Comparison of ENCODE assay signal across 2 cellular contexts in the genomic region with DNA sequence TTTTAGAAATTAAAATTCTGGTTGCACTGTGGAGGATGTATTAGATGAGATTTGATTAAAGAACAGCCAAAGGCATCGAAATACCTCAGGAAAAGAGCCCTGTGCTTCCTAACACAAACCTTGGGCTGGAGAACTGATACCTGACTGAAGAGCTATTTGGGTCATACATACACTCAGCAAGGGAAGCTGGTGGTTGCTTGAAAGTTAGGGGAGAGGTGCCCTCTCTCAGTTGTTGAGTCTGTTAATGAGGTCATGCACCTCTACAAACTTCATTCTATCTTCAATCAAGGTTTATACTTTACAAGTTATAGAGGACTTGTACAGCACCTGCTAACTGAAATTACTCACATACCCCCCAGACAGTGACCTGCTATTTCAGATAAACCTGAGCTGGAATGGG.
TF ChIP-seq lines count a peak whose summit lies in the region.

No MANE protein-coding gene starts in this region.

TF ChIP-seq in HEK293, 187 proteins besides CTCF, POLR2A, EP300 and RAD21:
- TF ChIP-seq, protein P1, sequence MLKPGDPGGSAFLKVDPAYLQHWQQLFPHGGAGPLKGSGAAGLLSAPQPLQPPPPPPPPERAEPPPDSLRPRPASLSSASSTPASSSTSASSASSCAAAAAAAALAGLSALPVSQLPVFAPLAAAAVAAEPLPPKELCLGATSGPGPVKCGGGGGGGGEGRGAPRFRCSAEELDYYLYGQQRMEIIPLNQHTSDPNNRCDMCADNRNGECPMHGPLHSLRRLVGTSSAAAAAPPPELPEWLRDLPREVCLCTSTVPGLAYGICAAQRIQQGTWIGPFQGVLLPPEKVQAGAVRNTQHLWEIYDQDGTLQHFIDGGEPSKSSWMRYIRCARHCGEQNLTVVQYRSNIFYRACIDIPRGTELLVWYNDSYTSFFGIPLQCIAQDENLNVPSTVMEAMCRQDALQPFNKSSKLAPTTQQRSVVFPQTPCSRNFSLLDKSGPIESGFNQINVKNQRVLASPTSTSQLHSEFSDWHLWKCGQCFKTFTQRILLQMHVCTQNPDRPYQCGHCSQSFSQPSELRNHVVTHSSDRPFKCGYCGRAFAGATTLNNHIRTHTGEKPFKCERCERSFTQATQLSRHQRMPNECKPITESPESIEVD (tag by site-specific recombination; IDR thresholded peaks at IDR 0.05) = no peak
- TF ChIP-seq ZNF76 (tag by site-specific recombination; IDR thresholded peaks at IDR 0.05; ENCODE audit: borderline replicate concordance, low read depth) = no peak
- no peak for TF ChIP-seq ZNF311 (tag by site-specific recombination; IDR thresholded peaks at IDR 0.05; ENCODE audit: borderline replicate concordance)
- no peak for TF ChIP-seq ZNF544 (tag by site-specific recombination; IDR thresholded peaks at IDR 0.05)
- TF ChIP-seq RBAK (tag by site-specific recombination; IDR thresholded peaks at IDR 0.05) = no peak
- 0 out of 2 replicates have a peak, but pooled peaks have one; percentile 15 for TF ChIP-seq GLIS1 (tag by site-specific recombination; IDR thresholded peaks at IDR 0.05)
- no peak for TF ChIP-seq ZNF266 (tag by site-specific recombination; IDR thresholded peaks at IDR 0.05; ENCODE audit: low read depth)
- TF ChIP-seq KLF1 (tag by site-specific recombination; IDR thresholded peaks at IDR 0.05) = no peak

TF ChIP-seq in K562, 482 proteins besides CTCF, POLR2A, EP300 and RAD21:
- TF ChIP-seq, protein P2, sequence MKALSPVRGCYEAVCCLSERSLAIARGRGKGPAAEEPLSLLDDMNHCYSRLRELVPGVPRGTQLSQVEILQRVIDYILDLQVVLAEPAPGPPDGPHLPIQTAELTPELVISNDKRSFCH (CRISPR knock-in tag; IDR thresholded peaks at IDR 0.05) = no peak
- TF ChIP-seq, protein P2 (tag; IDR thresholded peaks at IDR 0.05) = no peak
- no peak for TF ChIP-seq ZNF699 (CRISPR knock-in tag; IDR thresholded peaks at IDR 0.05; ENCODE audit: insufficient replicate concordance)
- TF ChIP-seq ZNF184 (CRISPR knock-in tag; IDR thresholded peaks at IDR 0.05) = no peak
- TF ChIP-seq PHB2 (IDR thresholded peaks at IDR 0.05; ENCODE audit: low read depth) = no peak
- TF ChIP-seq NR2C2 (CRISPR knock-in tag; IDR thresholded peaks at IDR 0.05) = no peak
- TF ChIP-seq NR2C2 (tag; IDR thresholded peaks at IDR 0.05) = no peak
- no peak for TF ChIP-seq SREBF2 (CRISPR knock-in tag; IDR thresholded peaks at IDR 0.05)
- TF ChIP-seq, protein P3, sequence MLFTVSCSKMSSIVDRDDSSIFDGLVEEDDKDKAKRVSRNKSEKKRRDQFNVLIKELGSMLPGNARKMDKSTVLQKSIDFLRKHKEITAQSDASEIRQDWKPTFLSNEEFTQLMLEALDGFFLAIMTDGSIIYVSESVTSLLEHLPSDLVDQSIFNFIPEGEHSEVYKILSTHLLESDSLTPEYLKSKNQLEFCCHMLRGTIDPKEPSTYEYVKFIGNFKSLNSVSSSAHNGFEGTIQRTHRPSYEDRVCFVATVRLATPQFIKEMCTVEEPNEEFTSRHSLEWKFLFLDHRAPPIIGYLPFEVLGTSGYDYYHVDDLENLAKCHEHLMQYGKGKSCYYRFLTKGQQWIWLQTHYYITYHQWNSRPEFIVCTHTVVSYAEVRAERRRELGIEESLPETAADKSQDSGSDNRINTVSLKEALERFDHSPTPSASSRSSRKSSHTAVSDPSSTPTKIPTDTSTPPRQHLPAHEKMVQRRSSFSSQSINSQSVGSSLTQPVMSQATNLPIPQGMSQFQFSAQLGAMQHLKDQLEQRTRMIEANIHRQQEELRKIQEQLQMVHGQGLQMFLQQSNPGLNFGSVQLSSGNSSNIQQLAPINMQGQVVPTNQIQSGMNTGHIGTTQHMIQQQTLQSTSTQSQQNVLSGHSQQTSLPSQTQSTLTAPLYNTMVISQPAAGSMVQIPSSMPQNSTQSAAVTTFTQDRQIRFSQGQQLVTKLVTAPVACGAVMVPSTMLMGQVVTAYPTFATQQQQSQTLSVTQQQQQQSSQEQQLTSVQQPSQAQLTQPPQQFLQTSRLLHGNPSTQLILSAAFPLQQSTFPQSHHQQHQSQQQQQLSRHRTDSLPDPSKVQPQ (CRISPR knock-in tag; IDR thresholded peaks at IDR 0.05; ENCODE audit: borderline replicate concordance) = no peak
- TF ChIP-seq SMARCE1 (IDR thresholded peaks at IDR 0.05) = no peak
- no peak for TF ChIP-seq ZC3H8 (IDR thresholded peaks at IDR 0.05)
- TF ChIP-seq THRAP3 (IDR thresholded peaks at IDR 0.05; ENCODE audit: borderline replicate concordance) = no peak
- no peak for TF ChIP-seq KDM2B (CRISPR knock-in tag; IDR thresholded peaks at IDR 0.05)
- TF ChIP-seq, protein P4, sequence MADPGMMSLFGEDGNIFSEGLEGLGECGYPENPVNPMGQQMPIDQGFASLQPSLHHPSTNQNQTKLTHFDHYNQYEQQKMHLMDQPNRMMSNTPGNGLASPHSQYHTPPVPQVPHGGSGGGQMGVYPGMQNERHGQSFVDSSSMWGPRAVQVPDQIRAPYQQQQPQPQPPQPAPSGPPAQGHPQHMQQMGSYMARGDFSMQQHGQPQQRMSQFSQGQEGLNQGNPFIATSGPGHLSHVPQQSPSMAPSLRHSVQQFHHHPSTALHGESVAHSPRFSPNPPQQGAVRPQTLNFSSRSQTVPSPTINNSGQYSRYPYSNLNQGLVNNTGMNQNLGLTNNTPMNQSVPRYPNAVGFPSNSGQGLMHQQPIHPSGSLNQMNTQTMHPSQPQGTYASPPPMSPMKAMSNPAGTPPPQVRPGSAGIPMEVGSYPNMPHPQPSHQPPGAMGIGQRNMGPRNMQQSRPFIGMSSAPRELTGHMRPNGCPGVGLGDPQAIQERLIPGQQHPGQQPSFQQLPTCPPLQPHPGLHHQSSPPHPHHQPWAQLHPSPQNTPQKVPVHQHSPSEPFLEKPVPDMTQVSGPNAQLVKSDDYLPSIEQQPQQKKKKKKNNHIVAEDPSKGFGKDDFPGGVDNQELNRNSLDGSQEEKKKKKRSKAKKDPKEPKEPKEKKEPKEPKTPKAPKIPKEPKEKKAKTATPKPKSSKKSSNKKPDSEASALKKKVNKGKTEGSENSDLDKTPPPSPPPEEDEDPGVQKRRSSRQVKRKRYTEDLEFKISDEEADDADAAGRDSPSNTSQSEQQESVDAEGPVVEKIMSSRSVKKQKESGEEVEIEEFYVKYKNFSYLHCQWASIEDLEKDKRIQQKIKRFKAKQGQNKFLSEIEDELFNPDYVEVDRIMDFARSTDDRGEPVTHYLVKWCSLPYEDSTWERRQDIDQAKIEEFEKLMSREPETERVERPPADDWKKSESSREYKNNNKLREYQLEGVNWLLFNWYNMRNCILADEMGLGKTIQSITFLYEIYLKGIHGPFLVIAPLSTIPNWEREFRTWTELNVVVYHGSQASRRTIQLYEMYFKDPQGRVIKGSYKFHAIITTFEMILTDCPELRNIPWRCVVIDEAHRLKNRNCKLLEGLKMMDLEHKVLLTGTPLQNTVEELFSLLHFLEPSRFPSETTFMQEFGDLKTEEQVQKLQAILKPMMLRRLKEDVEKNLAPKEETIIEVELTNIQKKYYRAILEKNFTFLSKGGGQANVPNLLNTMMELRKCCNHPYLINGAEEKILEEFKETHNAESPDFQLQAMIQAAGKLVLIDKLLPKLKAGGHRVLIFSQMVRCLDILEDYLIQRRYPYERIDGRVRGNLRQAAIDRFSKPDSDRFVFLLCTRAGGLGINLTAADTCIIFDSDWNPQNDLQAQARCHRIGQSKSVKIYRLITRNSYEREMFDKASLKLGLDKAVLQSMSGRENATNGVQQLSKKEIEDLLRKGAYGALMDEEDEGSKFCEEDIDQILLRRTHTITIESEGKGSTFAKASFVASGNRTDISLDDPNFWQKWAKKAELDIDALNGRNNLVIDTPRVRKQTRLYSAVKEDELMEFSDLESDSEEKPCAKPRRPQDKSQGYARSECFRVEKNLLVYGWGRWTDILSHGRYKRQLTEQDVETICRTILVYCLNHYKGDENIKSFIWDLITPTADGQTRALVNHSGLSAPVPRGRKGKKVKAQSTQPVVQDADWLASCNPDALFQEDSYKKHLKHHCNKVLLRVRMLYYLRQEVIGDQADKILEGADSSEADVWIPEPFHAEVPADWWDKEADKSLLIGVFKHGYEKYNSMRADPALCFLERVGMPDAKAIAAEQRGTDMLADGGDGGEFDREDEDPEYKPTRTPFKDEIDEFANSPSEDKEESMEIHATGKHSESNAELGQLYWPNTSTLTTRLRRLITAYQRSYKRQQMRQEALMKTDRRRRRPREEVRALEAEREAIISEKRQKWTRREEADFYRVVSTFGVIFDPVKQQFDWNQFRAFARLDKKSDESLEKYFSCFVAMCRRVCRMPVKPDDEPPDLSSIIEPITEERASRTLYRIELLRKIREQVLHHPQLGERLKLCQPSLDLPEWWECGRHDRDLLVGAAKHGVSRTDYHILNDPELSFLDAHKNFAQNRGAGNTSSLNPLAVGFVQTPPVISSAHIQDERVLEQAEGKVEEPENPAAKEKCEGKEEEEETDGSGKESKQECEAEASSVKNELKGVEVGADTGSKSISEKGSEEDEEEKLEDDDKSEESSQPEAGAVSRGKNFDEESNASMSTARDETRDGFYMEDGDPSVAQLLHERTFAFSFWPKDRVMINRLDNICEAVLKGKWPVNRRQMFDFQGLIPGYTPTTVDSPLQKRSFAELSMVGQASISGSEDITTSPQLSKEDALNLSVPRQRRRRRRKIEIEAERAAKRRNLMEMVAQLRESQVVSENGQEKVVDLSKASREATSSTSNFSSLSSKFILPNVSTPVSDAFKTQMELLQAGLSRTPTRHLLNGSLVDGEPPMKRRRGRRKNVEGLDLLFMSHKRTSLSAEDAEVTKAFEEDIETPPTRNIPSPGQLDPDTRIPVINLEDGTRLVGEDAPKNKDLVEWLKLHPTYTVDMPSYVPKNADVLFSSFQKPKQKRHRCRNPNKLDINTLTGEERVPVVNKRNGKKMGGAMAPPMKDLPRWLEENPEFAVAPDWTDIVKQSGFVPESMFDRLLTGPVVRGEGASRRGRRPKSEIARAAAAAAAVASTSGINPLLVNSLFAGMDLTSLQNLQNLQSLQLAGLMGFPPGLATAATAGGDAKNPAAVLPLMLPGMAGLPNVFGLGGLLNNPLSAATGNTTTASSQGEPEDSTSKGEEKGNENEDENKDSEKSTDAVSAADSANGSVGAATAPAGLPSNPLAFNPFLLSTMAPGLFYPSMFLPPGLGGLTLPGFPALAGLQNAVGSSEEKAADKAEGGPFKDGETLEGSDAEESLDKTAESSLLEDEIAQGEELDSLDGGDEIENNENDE (IDR thresholded peaks at IDR 0.05; ENCODE audit: low read depth, low read length) = no peak
- TF ChIP-seq ESRRA (IDR thresholded peaks at IDR 0.05; ENCODE audit: borderline replicate concordance, low read depth) = no peak
- no peak for TF ChIP-seq RBM17 (IDR thresholded peaks at IDR 0.05; ENCODE audit: borderline replicate concordance, low read depth, low read length)
- TF ChIP-seq KLF16 (IDR thresholded peaks at IDR 0.05) = no peak
- TF ChIP-seq FOXM1 (IDR thresholded peaks at IDR 0.05; ENCODE audit: low read depth) = no peak
- no peak for TF ChIP-seq FOXM1 (CRISPR knock-in tag; IDR thresholded peaks at IDR 0.05; ENCODE audit: low read depth)
- no peak for TF ChIP-seq ZNF134 (CRISPR knock-in tag; conservative IDR thresholded peaks at IDR 0.05)
